12 cellular contexts compared by ENCODE assay signal in the genomic region with DNA sequence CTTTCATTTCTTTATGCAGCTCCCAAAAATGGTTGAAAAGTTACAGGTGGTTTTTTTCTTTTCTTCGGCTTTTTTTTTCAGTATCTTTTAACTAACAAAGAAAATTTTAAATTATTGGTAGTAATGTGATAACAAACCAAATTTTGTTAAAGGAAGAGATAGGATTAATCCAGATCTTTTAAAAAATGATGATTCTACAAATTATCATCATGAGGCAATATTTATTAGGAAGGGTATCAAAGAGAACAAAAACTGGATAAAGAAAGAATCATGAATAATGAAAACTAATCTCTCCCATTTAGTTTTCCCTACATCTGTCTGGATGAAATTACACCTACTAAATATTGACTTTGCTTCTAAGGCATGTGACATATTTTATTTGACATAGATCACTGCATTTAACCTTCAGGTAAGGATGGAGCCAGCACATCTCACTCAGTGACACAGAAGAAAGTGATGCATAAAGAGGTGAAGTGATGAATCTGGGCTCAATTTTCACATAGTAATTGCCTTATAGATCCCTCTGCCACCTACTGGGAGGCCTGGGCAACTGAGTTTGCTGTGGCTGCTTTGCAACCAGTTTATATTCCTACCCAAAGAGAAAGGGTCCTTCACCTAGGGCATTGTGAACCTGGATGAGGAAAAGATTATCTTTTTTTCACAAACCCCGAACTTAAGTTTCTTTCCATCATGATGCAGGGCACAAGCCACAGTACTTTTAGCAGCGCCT.
DNase-seq lines count a peak whose midpoint lies in the region; ATAC-seq and TF ChIP-seq lines count a peak whose summit lies in the region.
"Had no signal": no experiment of that assay in that cellular context is flagged by ENCODE, and none has a peak within 500 bp of the region (broad histone marks: within the 10 kb centered on the region; RNA-seq: fewer than 3 reads in every experiment).

No MANE protein-coding gene starts in this region.

- no peak overlapping the region for H3K56ac ChIP-seq in mesendoderm (ENCODE audit: low read length)

- no peak overlapping the region for H3K27ac ChIP-seq in mesendoderm (ENCODE audit: low read depth, low read length)
- H3K27ac ChIP-seq: gastroesophageal sphincter, parathyroid adenoma, SJSA1 had no signal

- ATAC-seq in GM21381 (IDR thresholded peaks at IDR 0.05; ENCODE audit: unreplicated experiment): no peak
- ATAC-seq: gastroesophageal sphincter had no signal

- CTCF ChIA-PET in HEK293T (lab: Yijun Ruan, JAX): no interaction called here

- POLR2A ChIA-PET in HEK293T (lab: Yijun Ruan, JAX): no interaction called here

- no peak overlapping the region for H4K8ac ChIP-seq in mesendoderm (ENCODE audit: low read depth, low read length)

- no CpG with 5 or more reads among the region's 3 CpGs for whole genome bisulfite sequencing in mesendoderm (ENCODE audit: extremely low coverage, insufficient coverage, low lambda C conversion rate)
- 87% methylated on average over 3 of the region's 3 CpGs for WGBS in lower leg skin, 2 donors

- H3K36me3 ChIP-seq in mesendoderm (ENCODE audit: control insufficient read depth, insufficient read depth, low read length): no peaks in the 10 kb centered on the region
- H3K36me3 ChIP-seq: gastroesophageal sphincter, SJSA1 had no signal

- H3K4me1 ChIP-seq in mesendoderm (ENCODE audit: control insufficient read depth, low read depth, low read length): no peaks in the 10 kb centered on the region
- H3K4me1 ChIP-seq: parathyroid adenoma, SJSA1 had no signal

- in situ Hi-C loops in astrocyte of the spinal cord (cut with HindIII; ENCODE audit: low sequenced_read_pairs): no loop called here

- no peak overlapping the region for H4K5ac ChIP-seq in mesendoderm (ENCODE audit: low read length)

- H3K27me3 ChIP-seq in mesendoderm (ENCODE audit: insufficient read depth, low read length, poor library complexity): no peaks in the 10 kb centered on the region
- H3K27me3 ChIP-seq: gastroesophageal sphincter had no signal

- DNase-seq in NCI-H1105 (lab: John Stamatoyannopoulos, UW) (peak; percentile 6), NCI-H1105 treated with DMSO at 0.1 percent for 48 hours (lab: John Stamatoyannopoulos, UW) (no peak), HEK293T (ENCODE audit: extremely low spot score) (peak; percentile 17), astrocyte of the spinal cord (ENCODE audit: low read depth, low spot score) (no peak), mesendoderm (peak; percentile 34), lower leg skin (ENCODE audit: low spot score in 2 of 2) (no peak)
- DNase-seq in stimulated activated CD4-positive, alpha-beta T cell treated with anti-CD3 and anti-CD28 coated beads, Interleukin-4, amount 100 ng/mL, for 1 hour: no peak
- DNase-seq: ACHN had no signal

- H2AK5ac ChIP-seq in mesendoderm (ENCODE audit: low read length): no peak overlapping the region

- no peak overlapping the region for H3K9ac ChIP-seq in mesendoderm (ENCODE audit: low read length)
- H3K9ac ChIP-seq: parathyroid adenoma had no signal

- H2BK120ac ChIP-seq in mesendoderm (ENCODE audit: low read depth, low read length): no peak overlapping the region

- H2BK5ac ChIP-seq in mesendoderm (ENCODE audit: low read length): no peak overlapping the region

- H3K18ac ChIP-seq in mesendoderm (ENCODE audit: low read length): no peak overlapping the region

- no peak for TF ChIP-seq POLR2A in lower leg skin (IDR thresholded peaks at IDR 0.05)

- H2BK15ac ChIP-seq in mesendoderm (replicated peaks; ENCODE audit: low read depth): no peak overlapping the region

- H3K4me2 ChIP-seq in mesendoderm (ENCODE audit: low read length): no peak overlapping the region

- H3K79me1 ChIP-seq in mesendoderm (ENCODE audit: low read length): no peaks in the 10 kb centered on the region

- no peak overlapping the region for H3K4ac ChIP-seq in mesendoderm (ENCODE audit: low read depth, low read length)

- TF ChIP-seq CTCF in astrocyte of the spinal cord (IDR thresholded peaks at IDR 0.05; ENCODE audit: low read depth, low read length) (peak; percentile 43), lower leg skin (IDR thresholded peaks at IDR 0.05) (no peak)

- H3K23ac ChIP-seq in mesendoderm (ENCODE audit: low read length): no peak overlapping the region

- H3K4me3 ChIP-seq in astrocyte of the spinal cord (ENCODE audit: low read depth, low read length): no peak overlapping the region
- no peak overlapping the region for H3K4me3 ChIP-seq in mesendoderm (ENCODE audit: low read length)
- no peak overlapping the region for H3K4me3 ChIP-seq in lower leg skin (ENCODE audit: low read depth, poor library complexity, severe bottlenecking)
- H3K4me3 ChIP-seq: gastroesophageal sphincter, SJSA1 had no signal

- intact Hi-C loops in lower leg skin (cut with DNase I; ENCODE audit: low total_unique reads): no loop called here

- H3K79me2 ChIP-seq in mesendoderm (ENCODE audit: control insufficient read depth, insufficient read depth, low read length): no peaks in the 10 kb centered on the region
- H3K79me2 ChIP-seq: parathyroid adenoma had no signal

TF ChIP-seq in HEK293T, 16 proteins besides CTCF, POLR2A, EP300 and RAD21:
- TF ChIP-seq FOXK2 (IDR thresholded peaks at IDR 0.05) (no peak), FOXM1 (IDR thresholded peaks at IDR 0.05; ENCODE audit: borderline replicate concordance) (no peak), NFRKB (IDR thresholded peaks at IDR 0.05) (no peak), CTBP1 (IDR thresholded peaks at IDR 0.05; ENCODE audit: borderline replicate concordance) (no peak), L3MBTL2 (conservative IDR thresholded peaks at IDR 0.05) (no peak), SUZ12 (IDR thresholded peaks at IDR 0.05) (no peak), BHLHE40 (IDR thresholded peaks at IDR 0.05; ENCODE audit: borderline replicate concordance) (no peak)
TF ChIP-seq in HEK293T: peak in this region for 0.

Comparison
In these comparisons a context has a peak if more than half of its experiments do, and no peak if none do; other contexts are left out.
1. DNase-seq: peak in NCI-H1105 (single experiment), HEK293T (single experiment) and mesendoderm (single experiment); none in NCI-H1105 treated with DMSO at 0.1 percent for 48 hours (single experiment), astrocyte of the spinal cord (single experiment), stimulated activated CD4-positive, alpha-beta T cell treated with anti-CD3 and anti-CD28 coated beads, Interleukin-4, amount 100 ng/mL, for 1 hour (single experiment) and lower leg skin (0 of 2).